14 cellular contexts compared by ENCODE assay signal in the genomic region with DNA sequence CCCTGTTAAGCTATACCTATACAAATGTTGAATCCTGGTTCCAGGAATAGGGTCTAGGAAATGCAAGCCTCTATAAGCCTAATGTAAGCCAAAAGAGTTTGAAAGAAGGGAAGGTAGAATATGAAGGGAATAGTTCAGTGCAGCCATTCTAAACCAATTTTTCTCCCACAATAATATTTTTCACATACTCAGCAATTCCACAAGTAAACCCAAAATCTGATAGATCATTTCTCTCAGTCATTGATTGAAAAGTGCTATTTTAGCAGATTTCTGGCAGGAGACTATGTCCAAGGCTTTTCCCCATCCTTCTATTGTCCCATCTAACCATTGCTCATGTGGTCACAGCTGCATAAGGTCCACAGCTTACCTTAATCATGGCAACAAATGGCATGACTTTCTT. TPM values are rescaled to one million over a fixed set of nuclear protein-coding genes. Genes with fewer than 3 reads are reported as not detected.
DNase-seq lines count a peak whose midpoint lies in the region; ATAC-seq and TF ChIP-seq lines count a peak whose summit lies in the region.
"Had no signal": no experiment of that assay in that cellular context is flagged by ENCODE, and none has a peak within 500 bp of the region (broad histone marks: within the 10 kb centered on the region; RNA-seq: fewer than 3 reads in every experiment).

No MANE protein-coding gene starts in this region.

- H4K91ac ChIP-seq in H9 (ENCODE audit: insufficient read length, low read depth, low read length) = no peak overlapping the region

- intact Hi-C loops in activated CD4-positive, alpha-beta memory T cell treated with anti-CD3 and anti-CD28 coated beads for 36 hours (cut with micrococcal nuclease) = no loop called here

- peaks cover 0 to 4% (median 2%) of the 10 kb centered on the region in 4 donors for H3K4me1 Mint-ChIP-seq in CD4-positive, CD25-positive, alpha-beta regulatory T cell
- H3K4me1 Mint-ChIP-seq in H9 = no peaks in the 10 kb centered on the region
- no peaks in the 10 kb centered on the region for H3K4me1 Mint-ChIP-seq in activated T-helper 17 cell treated with anti-CD3 and anti-CD28 coated beads, Interleukin-2, amount 50 U/mL, for 72 hours
- H3K4me1 Mint-ChIP-seq in activated CD4-positive, alpha-beta memory T cell treated with anti-CD3 and anti-CD28 coated beads for 36 hours (ENCODE audit: low read depth) = no peaks in the 10 kb centered on the region
- H3K4me1 Mint-ChIP-seq: CD14-positive monocyte had no signal

- H3K27ac ChIP-seq in CD4-positive, CD25-positive, alpha-beta regulatory T cell (ENCODE audit: insufficient read depth, low read length, poor library complexity, severe bottlenecking) = no peak overlapping the region
- H3K27ac ChIP-seq in H9 (ENCODE audit: insufficient read length, low read depth, low read length) = no peak overlapping the region
- H3K27ac ChIP-seq: BLaER1 had no signal

- H3K36me3 ChIP-seq in CD4-positive, CD25-positive, alpha-beta regulatory T cell (ENCODE audit: control insufficient read depth, insufficient read depth, low read length) = peaks cover 91% of the 10 kb centered on the region

- no peak for TF ChIP-seq CTCF in H9 (conservative IDR thresholded peaks at IDR 0.05)

- H3K14ac ChIP-seq in H9 (ENCODE audit: insufficient read depth, low read length) = no peak overlapping the region

- no peak overlapping the region for H3K23ac ChIP-seq in H9 (ENCODE audit: insufficient read length, low read depth, low read length)

- no peaks in the 10 kb centered on the region for H3K9me3 ChIP-seq in CD4-positive, CD25-positive, alpha-beta regulatory T cell (ENCODE audit: control insufficient read depth in 2 of 2, low read length in 2 of 2)
- no peaks in the 10 kb centered on the region for H3K9me3 ChIP-seq in H9 (ENCODE audit: control insufficient read depth, low read depth, low read length)
- H3K9me3 ChIP-seq: BLaER1, HAP-1 had no signal

- no peak for DNase-seq in CD4-positive, CD25-positive, alpha-beta regulatory T cell
- no peak for DNase-seq in H9
- DNase-seq in activated CD4-positive, alpha-beta memory T cell treated with anti-CD3 and anti-CD28 coated beads for 36 hours = no peak
- no peak for DNase-seq in ACHN
- no peak for DNase-seq in NCI-H1092 treated with DMSO at 0.1 percent for 48 hours (lab: John Stamatoyannopoulos, UW)
- DNase-seq: Calu3; CD8-positive, alpha-beta T cell; DMS79 treated with DMSO at 0.1 percent for 48 hours; GF-D8; GOT3 had no signal

- no peak overlapping the region for H4K8ac ChIP-seq in H9 (replicated peaks; ENCODE audit: insufficient read length, low read depth, low read length)

- CTCF ChIA-PET in activated CD4-positive, alpha-beta memory T cell treated with anti-CD3 and anti-CD28 coated beads for 36 hours (lab: Charles Lee) = no interaction called here

- no peaks in the 10 kb centered on the region for H4K20me1 ChIP-seq in H9 (ENCODE audit: control insufficient read depth, insufficient read depth, insufficient read length)

- H3K27me3 ChIP-seq in CD4-positive, CD25-positive, alpha-beta regulatory T cell (ENCODE audit: control insufficient read depth, insufficient read depth, low read length) = no peaks in the 10 kb centered on the region
- no peaks in the 10 kb centered on the region for H3K27me3 ChIP-seq in H9 (ENCODE audit: insufficient read depth, low read length)
- H3K27me3 ChIP-seq: BLaER1 had no signal

- no peak overlapping the region for H2BK12ac ChIP-seq in H9 (ENCODE audit: insufficient read length, low read depth, low read length)

- no peaks in the 10 kb centered on the region for H3K79me2 ChIP-seq in H9 (ENCODE audit: insufficient read depth, low read length)

- H3K4ac ChIP-seq in H9 (ENCODE audit: low read depth, low read length) = no peak overlapping the region

- no peak overlapping the region for H3K56ac ChIP-seq in H9 (ENCODE audit: insufficient read length, low read depth, low read length)

- H2AK5ac ChIP-seq in H9 (ENCODE audit: insufficient read length, low read length) = no peak overlapping the region

- no peak overlapping the region for H2BK120ac ChIP-seq in H9 (ENCODE audit: low read depth, low read length, poor library complexity, severe bottlenecking)

- no peaks in the 10 kb centered on the region for H3K79me1 ChIP-seq in H9 (ENCODE audit: insufficient read depth, low read depth, low read length, poor library complexity, severe bottlenecking)

- H3K18ac ChIP-seq in H9 (ENCODE audit: insufficient read length, low read depth, low read length) = no peak overlapping the region

- no peak overlapping the region for H3T11ph ChIP-seq in H9 (ENCODE audit: low read length)

- no peak overlapping the region for H2BK5ac ChIP-seq in H9 (ENCODE audit: insufficient read length, low read length)

- H2AFZ ChIP-seq in H9 (ENCODE audit: low read length) = no peak overlapping the region

- no peak overlapping the region for H3K9ac ChIP-seq in H9 (ENCODE audit: extremely low read depth, insufficient read length, low read length)
- H3K9ac ChIP-seq: BLaER1 had no signal

- H3K36me3 Mint-ChIP-seq in CD4-positive, CD25-positive, alpha-beta regulatory T cell = peaks cover 58% of the 10 kb centered on the region
- H3K36me3 Mint-ChIP-seq in H9 (ENCODE audit: insufficient read depth in 1 of 3, low read depth in 3 of 3) = peaks cover 50 to 97% (median 90%) of the 10 kb centered on the region in 3 experiments; a peak in 6 of 7 replicates
- H3K36me3 Mint-ChIP-seq in activated T-helper 17 cell treated with anti-CD3 and anti-CD28 coated beads, Interleukin-2, amount 50 U/mL, for 72 hours (ENCODE audit: low read depth) = peaks cover 100% of the 10 kb centered on the region
- peaks cover 45% of the 10 kb centered on the region for H3K36me3 Mint-ChIP-seq in activated CD4-positive, alpha-beta memory T cell treated with anti-CD3 and anti-CD28 coated beads for 36 hours

- no peak overlapping the region for H2BK15ac ChIP-seq in H9 (ENCODE audit: low read depth, low read length)

- no peak overlapping the region for H3K4me2 ChIP-seq in H9 (ENCODE audit: insufficient read depth, insufficient read length, low read length)
- H3K4me2 ChIP-seq: BLaER1 had no signal

- in situ Hi-C loops in ACHN (cut with HindIII; ENCODE audit: low pct_ligation_motif_present, low pct_unique_long_range_greater_than_20kb, low sequenced_read_pairs) = no loop called here

- H2BK20ac ChIP-seq in H9 (ENCODE audit: low read depth, low read length, poor library complexity, severe bottlenecking) = no peak overlapping the region

- H3K27me3 Mint-ChIP-seq in CD4-positive, CD25-positive, alpha-beta regulatory T cell = no peaks in the 10 kb centered on the region
- H3K27me3 Mint-ChIP-seq in H9 (ENCODE audit: low read depth) = no peaks in the 10 kb centered on the region
- no peaks in the 10 kb centered on the region for H3K27me3 Mint-ChIP-seq in activated T-helper 17 cell treated with anti-CD3 and anti-CD28 coated beads, Interleukin-2, amount 50 U/mL, for 72 hours
- H3K27me3 Mint-ChIP-seq in activated CD4-positive, alpha-beta memory T cell treated with anti-CD3 and anti-CD28 coated beads for 36 hours = no peaks in the 10 kb centered on the region

- no peak overlapping the region for H3K4me3 Mint-ChIP-seq in CD4-positive, CD25-positive, alpha-beta regulatory T cell
- H3K4me3 Mint-ChIP-seq in H9 = no peak overlapping the region
- no peak overlapping the region for H3K4me3 Mint-ChIP-seq in activated T-helper 17 cell treated with anti-CD3 and anti-CD28 coated beads, Interleukin-2, amount 50 U/mL, for 72 hours
- H3K4me3 Mint-ChIP-seq in activated CD4-positive, alpha-beta memory T cell treated with anti-CD3 and anti-CD28 coated beads for 36 hours = no peak overlapping the region
- H3K4me3 Mint-ChIP-seq: CD14-positive monocyte; CD8-positive, alpha-beta T cell had no signal

- H3K23me2 ChIP-seq in H9 (ENCODE audit: insufficient read length, low read depth, low read length, poor library complexity, severe bottlenecking) = no peaks in the 10 kb centered on the region

- no peak for ATAC-seq in CD4-positive, CD25-positive, alpha-beta regulatory T cell (ENCODE audit: low read depth in 2 of 2)
- no peak for ATAC-seq in activated T-helper 17 cell treated with anti-CD3 and anti-CD28 coated beads, Interleukin-2, amount 50 U/mL, for 72 hours (replicated peaks)
- ATAC-seq: CD8-positive, alpha-beta T cell had no signal

- H3K9me3 Mint-ChIP-seq in CD4-positive, CD25-positive, alpha-beta regulatory T cell = peaks cover 0 to 4% (median 0%) of the 10 kb centered on the region in 7 donors
- H3K9me3 Mint-ChIP-seq in H9 = no peaks in the 10 kb centered on the region
- H3K9me3 Mint-ChIP-seq in activated T-helper 17 cell treated with anti-CD3 and anti-CD28 coated beads, Interleukin-2, amount 50 U/mL, for 72 hours = no peaks in the 10 kb centered on the region
- H3K9me3 Mint-ChIP-seq in activated CD4-positive, alpha-beta memory T cell treated with anti-CD3 and anti-CD28 coated beads for 36 hours = no peaks in the 10 kb centered on the region
- H3K9me3 Mint-ChIP-seq: CD8-positive, alpha-beta T cell had no signal

- peak overlapping the region in 2 of 3 donors; percentile 18 to 52 for H3K27ac Mint-ChIP-seq in CD4-positive, CD25-positive, alpha-beta regulatory T cell
- H3K27ac Mint-ChIP-seq in H9 = no peak overlapping the region
- H3K27ac Mint-ChIP-seq in activated T-helper 17 cell treated with anti-CD3 and anti-CD28 coated beads, Interleukin-2, amount 50 U/mL, for 72 hours = peak overlapping the region; percentile 38
- no peak overlapping the region for H3K27ac Mint-ChIP-seq in activated CD4-positive, alpha-beta memory T cell treated with anti-CD3 and anti-CD28 coated beads for 36 hours
- H3K27ac Mint-ChIP-seq: CD8-positive, alpha-beta T cell had no signal

- H3K4me3 ChIP-seq in CD4-positive, CD25-positive, alpha-beta regulatory T cell (ENCODE audit: low read depth, low read length) = no peak overlapping the region
- H3K4me3 ChIP-seq: BLaER1, HAP-1 had no signal

- H3K4me1 ChIP-seq in CD4-positive, CD25-positive, alpha-beta regulatory T cell (ENCODE audit: control insufficient read depth, insufficient read depth, low read length, poor library complexity, severe bottlenecking) = no peaks in the 10 kb centered on the region
- H3K4me1 ChIP-seq in H9 (ENCODE audit: insufficient read depth, low read length) = no peaks in the 10 kb centered on the region
- H3K4me1 ChIP-seq: BLaER1 had no signal

- POLR2A ChIA-PET in activated CD4-positive, alpha-beta memory T cell treated with anti-CD3 and anti-CD28 coated beads for 36 hours (lab: Charles Lee) = no interaction called here

- peak overlapping the region; percentile 17 for H4K5ac ChIP-seq in H9 (ENCODE audit: insufficient read length, low read depth, low read length)

RNA-seq across cellular contexts. Expression of a gene that starts 20.7 kb away (rescaled TPM):
- 0.67 TPM for total RNA-seq in CD4-positive, CD25-positive, alpha-beta regulatory T cell
- polyA plus RNA-seq in CD4-positive, CD25-positive, alpha-beta regulatory T cell = not detected
- 0.52 and 0.64 TPM in 2 replicates for total RNA-seq in H9 (2021)
- under 1 TPM; 0.45 to 0.69 TPM for total RNA-seq in activated T-helper 17 cell treated with anti-CD3 and anti-CD28 coated beads, Interleukin-2, amount 50 U/mL, for 72 hours
- under 1 TPM in 1 of 2 experiments, not detected in 1; 0.36 TPM for total RNA-seq in activated CD4-positive, alpha-beta memory T cell treated with anti-CD3 and anti-CD28 coated beads for 36 hours
- total RNA-seq: CD8-positive, alpha-beta T cell had no signal
- polyA plus RNA-seq: CD14-positive monocyte had no signal

RNA-seq across cellular contexts. Expression of a gene that starts 56.4 kb away (rescaled TPM):
- total RNA-seq in CD4-positive, CD25-positive, alpha-beta regulatory T cell = 72.6 TPM
- polyA plus RNA-seq in CD4-positive, CD25-positive, alpha-beta regulatory T cell = 10 to 100 TPM; 80.5 to 95.7 (median 85.7) TPM
- total RNA-seq in H9 (2021) = 251 and 284 TPM in 2 replicates
- total RNA-seq in activated T-helper 17 cell treated with anti-CD3 and anti-CD28 coated beads, Interleukin-2, amount 50 U/mL, for 72 hours = 100 to 1,000 TPM in 1 of 2 donors, 10 to 100 TPM in 1; 90.3 to 147 TPM
- 100 to 1,000 TPM; 138 to 140 TPM for total RNA-seq in activated CD4-positive, alpha-beta memory T cell treated with anti-CD3 and anti-CD28 coated beads for 36 hours

Comparison
In these comparisons a context has a peak if more than half of its experiments do, and no peak if none do; other contexts are left out.
1. H3K27ac Mint-ChIP-seq: peak in CD4-positive, CD25-positive, alpha-beta regulatory T cell (2 of 3) and activated T-helper 17 cell treated with anti-CD3 and anti-CD28 coated beads, Interleukin-2, amount 50 U/mL, for 72 hours (single experiment); none in H9 (0 of 3) and activated CD4-positive, alpha-beta memory T cell treated with anti-CD3 and anti-CD28 coated beads for 36 hours (single experiment).